22 cellular contexts compared by ENCODE assay signal in the genomic region with DNA sequence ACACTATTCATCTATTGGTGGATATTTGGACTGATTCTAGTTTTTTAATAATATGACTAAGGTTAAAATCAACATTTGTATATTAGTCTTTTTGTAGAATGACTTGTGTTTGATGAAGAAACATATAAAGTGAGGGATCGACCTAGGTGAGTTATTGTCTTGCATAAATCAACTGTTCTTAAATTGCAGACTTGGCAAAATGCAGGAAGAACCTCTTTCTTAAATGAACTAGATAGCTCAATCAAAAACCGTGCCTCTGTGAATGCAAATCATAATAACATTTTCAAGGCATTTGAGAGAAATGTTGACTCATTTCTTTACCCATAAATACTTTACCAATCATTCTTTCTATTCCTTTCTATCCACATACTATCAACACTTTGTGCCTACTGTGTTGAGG.
DNase-seq lines count a peak whose midpoint lies in the region; ATAC-seq, FAIRE-seq and TF ChIP-seq lines count a peak whose summit lies in the region.
"Had no signal": no experiment of that assay in that cellular context is flagged by ENCODE, and none has a peak within 500 bp of the region (broad histone marks: within the 10 kb centered on the region; RNA-seq: fewer than 3 reads in every experiment).

No MANE protein-coding gene starts in this region.

- no peak overlapping the region for H4K91ac ChIP-seq in IMR-90 (ENCODE audit: insufficient read depth, low read depth, low read length)

- no peak overlapping the region for H3K14ac ChIP-seq in IMR-90 (replicated peaks; ENCODE audit: low read depth, low read length)

- H2BK20ac ChIP-seq in IMR-90 (ENCODE audit: low read depth, low read length): no peak overlapping the region

- ATAC-seq in HepG2 (no peak), right lobe of liver (no peak), IMR-90 (ENCODE audit: low read depth) (no peak), Panc1 (no peak), K562 (no peak), GM18505 (IDR thresholded peaks at IDR 0.05; ENCODE audit: unreplicated experiment) (no peak)
- ATAC-seq: CD8-positive, alpha-beta T cell had no signal

- TF ChIP-seq POLR2A in HepG2 (IDR thresholded peaks at IDR 0.05; ENCODE audit: insufficient read depth in 1 of 2, low read depth in 2 of 2, low read length in 2 of 2) (no peak), right lobe of liver (IDR thresholded peaks at IDR 0.05) (no peak), IMR-90 (IDR thresholded peaks at IDR 0.05; ENCODE audit: low read depth, low read length) (no peak), K562 (conservative IDR thresholded peaks at IDR 0.05) (no peak), GM18505 (IDR thresholded peaks at IDR 0.05; ENCODE audit: borderline replicate concordance, extremely low read depth, insufficient read depth, insufficient read length) (no peak)

- H3K9ac ChIP-seq in HepG2 (ENCODE audit: insufficient read depth, low read depth, low read length): no peak overlapping the region
- H3K9ac ChIP-seq in IMR-90 (ENCODE audit: low read depth, low read length): no peak overlapping the region
- no peak overlapping the region for H3K9ac ChIP-seq in K562 (ENCODE audit: insufficient read depth in 1 of 2, low read depth in 2 of 2, low read length in 2 of 2)
- H3K9ac ChIP-seq: BLaER1, GM23248 had no signal

- H3K4me2 ChIP-seq in HepG2 (ENCODE audit: low read depth, low read length): no peak overlapping the region
- H3K4me2 ChIP-seq in IMR-90 (ENCODE audit: low read depth, low read length): no peak overlapping the region
- no peak overlapping the region for H3K4me2 ChIP-seq in K562 (ENCODE audit: insufficient read depth, low read length)
- H3K4me2 ChIP-seq: BLaER1 had no signal

- CTCF ChIA-PET in HepG2 (lab: Yijun Ruan, JAX; ENCODE audit: low intra/inter-chr PET ratio, low total read pairs): no interaction called here
- CTCF ChIA-PET in IMR-90 (lab: Yijun Ruan, JAX): no interaction called here
- CTCF ChIA-PET in Panc1 (lab: Charles Lee): no interaction called here
- CTCF ChIA-PET in K562 (lab: Yijun Ruan, JAX; ENCODE audit: low intra/inter-chr PET ratio): no interaction called here
- CTCF ChIA-PET in MCF 10A (lab: Yijun Ruan, JAX): no interaction called here

- H3K36me3 ChIP-seq in HepG2 (replicated peaks in 1 of 2; ENCODE audit: control insufficient read depth in 1 of 2, insufficient read depth in 2 of 2, low read length in 2 of 2): no peaks in the 10 kb centered on the region
- no peaks in the 10 kb centered on the region for H3K36me3 ChIP-seq in right lobe of liver
- no peaks in the 10 kb centered on the region for H3K36me3 ChIP-seq in IMR-90 (ENCODE audit: control insufficient read depth, insufficient read depth, low read length)
- no peaks in the 10 kb centered on the region for H3K36me3 ChIP-seq in Panc1 (ENCODE audit: control insufficient read depth, insufficient read depth, low read length)
- H3K36me3 ChIP-seq in K562 (ENCODE audit: control insufficient read depth, insufficient read depth, low read length): no peaks in the 10 kb centered on the region
- H3K36me3 ChIP-seq: BLaER1 had no signal

- H3K4me3 ChIP-seq in HepG2 (replicated peaks in 1 of 3; ENCODE audit: insufficient read depth in 1 of 3, low read depth in 2 of 3, low read length in 3 of 3) (no peak overlapping the region), right lobe of liver (no peak overlapping the region), IMR-90 (ENCODE audit: insufficient read depth, low read depth, low read length) (no peak overlapping the region), Panc1 (ENCODE audit: low read depth in 2 of 2, low read length in 2 of 2) (no peak overlapping the region), K562 (no peak overlapping the region)
- H3K4me3 ChIP-seq: BLaER1, GM23248 had no signal

- no peaks in the 10 kb centered on the region for H3K36me3 Mint-ChIP-seq in MCF 10A (ENCODE audit: insufficient read depth, unreplicated experiment)
- H3K36me3 Mint-ChIP-seq: CD4-positive, CD25-positive, alpha-beta regulatory T cell; CD8-positive, alpha-beta T cell had no signal

- WGBS in HepG2 (ENCODE audit: low lambda C conversion rate): 4% methylated on average over 2 of the region's 2 CpGs
- WGBS in right lobe of liver (ENCODE audit: insufficient coverage, low coverage, low lambda C conversion rate, missing lambda C conversion rate): 53% methylated on average over 2 of the region's 2 CpGs
- no CpG with 5 or more reads among the region's 2 CpGs for WGBS in IMR-90 (ENCODE audit: extremely low coverage in 2 of 2, insufficient read length in 1 of 2), 2 experiments
- 0% methylated on average over 2 of the region's 2 CpGs for WGBS in K562 (ENCODE audit: insufficient coverage, low coverage, missing lambda C conversion rate)

- H2AK5ac ChIP-seq in IMR-90 (ENCODE audit: low read depth, low read length): no peak overlapping the region

- no peak overlapping the region for H2BK120ac ChIP-seq in IMR-90 (ENCODE audit: low read depth, low read length)

- DNase-seq in HepG2 (ENCODE audit: low spot score) (no peak), right lobe of liver (no peak), IMR-90 (no peak), Panc1 (ENCODE audit: low read depth, low spot score) (no peak), K562 (ENCODE audit: extremely low read depth in 1 of 4, low spot score in 3 of 4) (no peak), MCF 10A (ENCODE audit: unreplicated experiment) (no peak), HCEC 1CT (no peak)
- DNase-seq: Caco-2; CD4-positive, CD25-positive, alpha-beta regulatory T cell; CD8-positive, alpha-beta T cell; DMS153; DND-41; GM23248; H9; HFFc6 had no signal

- no peak overlapping the region for H3K4me3 Mint-ChIP-seq in MCF 10A (ENCODE audit: unreplicated experiment)
- H3K4me3 Mint-ChIP-seq: B cell; CD4-positive, CD25-positive, alpha-beta regulatory T cell; CD8-positive, alpha-beta T cell; H9; HFFc6 had no signal

- no TSS peak for BruUV-seq in HepG2 (replicated peaks; lab: Mats Ljungman, UMichigan)
- BruUV-seq in IMR-90 (replicated peaks; lab: Mats Ljungman, UMichigan): no TSS peak
- no TSS peak for BruUV-seq in Panc1 (replicated peaks; lab: Mats Ljungman, UMichigan)
- no TSS peak for BruUV-seq in K562 (replicated peaks; lab: Mats Ljungman, UMichigan)
- BruUV-seq in MCF 10A (replicated peaks; lab: Mats Ljungman, UMichigan): no TSS peak

- in situ Hi-C loops in HepG2 (cut with HindIII; ENCODE audit: extremely low pct_ligation_motif_present, low pct_unique_long_range_greater_than_20kb) (no loop called here), IMR-90 (cut with MboI; ENCODE audit: low sequenced_read_pairs) (no loop called here), Panc1 (cut with HindIII; ENCODE audit: low pct_unique_long_range_greater_than_20kb, low sequenced_read_pairs) (no loop called here), K562 (cut with MboI) (no loop called here)

- no peaks in the 10 kb centered on the region for H3K9me3 ChIP-seq in HepG2 (ENCODE audit: low read length)
- H3K9me3 ChIP-seq in right lobe of liver: no peaks in the 10 kb centered on the region
- no peaks in the 10 kb centered on the region for H3K9me3 ChIP-seq in IMR-90 (ENCODE audit: control insufficient read depth, insufficient read depth, low read length)
- H3K9me3 ChIP-seq in Panc1 (ENCODE audit: control insufficient read depth, insufficient read depth, low read depth, low read length): peaks cover 3% of the 10 kb centered on the region; the same call in 1 of the 2 replicates
- no peaks in the 10 kb centered on the region for H3K9me3 ChIP-seq in K562 (replicated peaks; ENCODE audit: control insufficient read depth, insufficient read depth, low read depth, low read length)
- H3K9me3 ChIP-seq: BLaER1, Caco-2 had no signal

- H3K27ac ChIP-seq in HepG2 (ENCODE audit: extremely low read length, insufficient read depth, low read length): no peak overlapping the region
- H3K27ac ChIP-seq in right lobe of liver: no peak overlapping the region
- H3K27ac ChIP-seq in IMR-90 (ENCODE audit: insufficient read depth, low read length): no peak overlapping the region
- H3K27ac ChIP-seq in Panc1 (ENCODE audit: low read length): 0 out of 2 replicates have a peak overlapping the region, but pooled peaks have one; percentile 19
- no peak overlapping the region for H3K27ac ChIP-seq in K562 (ENCODE audit: extremely low read depth, low read depth, low read length)
- H3K27ac ChIP-seq: BLaER1, GM23248 had no signal

- no peaks in the 10 kb centered on the region for H3K79me1 ChIP-seq in IMR-90 (ENCODE audit: low read depth in 1 of 2, low read length in 2 of 2)

- H4K20me1 ChIP-seq in HepG2 (ENCODE audit: insufficient read depth, low read length): no peaks in the 10 kb centered on the region
- H4K20me1 ChIP-seq in IMR-90 (ENCODE audit: insufficient read depth, low read length): no peaks in the 10 kb centered on the region
- H4K20me1 ChIP-seq in K562 (replicated peaks; ENCODE audit: control insufficient read depth, insufficient read depth, low read length): no peaks in the 10 kb centered on the region
- H4K20me1 ChIP-seq: BLaER1 had no signal

- TF ChIP-seq CTCF in HepG2 (CRISPR knock-in tag; IDR thresholded peaks at IDR 0.05): no peak
- no peak for TF ChIP-seq CTCF in right lobe of liver (IDR thresholded peaks at IDR 0.05)
- TF ChIP-seq CTCF in IMR-90 (conservative IDR thresholded peaks at IDR 0.05; ENCODE audit: low read depth, low read length): no peak
- no peak for TF ChIP-seq CTCF in Panc1 (IDR thresholded peaks at IDR 0.05)
- TF ChIP-seq CTCF in K562 (IDR thresholded peaks at IDR 0.05 in 2 of 3, conservative IDR thresholded peaks at IDR 0.05 in 1 of 3; ENCODE audit: insufficient read depth in 2 of 3, low read depth in 1 of 3, low read length in 3 of 3): no peak
- TF ChIP-seq CTCF in MCF 10A (IDR thresholded peaks at IDR 0.05; ENCODE audit: unreplicated experiment): no peak

- H3K79me2 ChIP-seq in HepG2 (ENCODE audit: insufficient read depth, low read length) (no peaks in the 10 kb centered on the region), K562 (ENCODE audit: control insufficient read depth, insufficient read depth, low read length) (no peaks in the 10 kb centered on the region)

- H3K9me1 ChIP-seq in IMR-90 (ENCODE audit: insufficient read depth, low read length): no peaks in the 10 kb centered on the region
- no peaks in the 10 kb centered on the region for H3K9me1 ChIP-seq in K562 (ENCODE audit: control insufficient read depth, insufficient read depth, low read length)

- FAIRE-seq in HepG2 (lab: Jason Lieb, UNC) (no peak), K562 (lab: Jason Lieb, UNC) (no peak)
- FAIRE-seq: G401.6, GM12892, GM19239, H1 had no signal

- intact Hi-C loops in HepG2 (cut with micrococcal nuclease; ENCODE audit: unreplicated experiment) (no loop called here), right lobe of liver (cut with DNase I) (no loop called here), IMR-90 (cut with micrococcal nuclease) (no loop called here), Panc1 (cut with micrococcal nuclease; ENCODE audit: unreplicated experiment) (no loop called here), K562 (cut with micrococcal nuclease) (no loop called here), MCF 10A (cut with micrococcal nuclease) (no loop called here)

- H2AFZ ChIP-seq in HepG2 (ENCODE audit: low read length): no peak overlapping the region
- no peak overlapping the region for H2AFZ ChIP-seq in IMR-90 (replicated peaks; ENCODE audit: low read length, poor library complexity)
- H2AFZ ChIP-seq in K562 (ENCODE audit: low read depth, low read length): no peak overlapping the region
- H2AFZ ChIP-seq: GM23248 had no signal

- H3K4ac ChIP-seq in IMR-90 (ENCODE audit: low read depth, low read length): no peak overlapping the region

- H2BK15ac ChIP-seq in IMR-90 (ENCODE audit: low read depth, low read length): no peak overlapping the region

- H4K8ac ChIP-seq in IMR-90 (ENCODE audit: low read depth in 2 of 2, low read length in 2 of 2): no peak overlapping the region

- H3K27me3 ChIP-seq in HepG2 (ENCODE audit: control insufficient read depth in 1 of 2, insufficient read depth in 2 of 2, low read length in 2 of 2) (no peaks in the 10 kb centered on the region), right lobe of liver (no peaks in the 10 kb centered on the region), IMR-90 (ENCODE audit: control insufficient read depth, insufficient read depth, low read length) (no peaks in the 10 kb centered on the region; the same call in 1 of the 2 replicates), Panc1 (ENCODE audit: control insufficient read depth, insufficient read depth, low read length) (no peaks in the 10 kb centered on the region), K562 (ENCODE audit: control insufficient read depth in 2 of 2, insufficient read depth in 2 of 2, low read length in 2 of 2) (no peaks in the 10 kb centered on the region; a peak in 1 of 5 replicates)
- H3K27me3 ChIP-seq: BLaER1 had no signal

- dilution Hi-C loops in IMR-90 (cut with HindIII; ENCODE audit: low sequenced_read_pairs, unreplicated experiment): loop anchor here (10.0 kb wide), 1 partner anchor 64 kb away; no protein-coding TSS in a partner anchor

- H3K56ac ChIP-seq in IMR-90 (ENCODE audit: extremely low read depth, insufficient read depth, low read length): no peak overlapping the region

- TF ChIP-seq EP300 in HepG2 (IDR thresholded peaks at IDR 0.05; ENCODE audit: low read depth in 2 of 2, low read length in 2 of 2): no peak
- no peak for TF ChIP-seq EP300 in HepG2 (CRISPR knock-in tag; IDR thresholded peaks at IDR 0.05; ENCODE audit: borderline replicate concordance)
- TF ChIP-seq EP300 in K562 (IDR thresholded peaks at IDR 0.05; ENCODE audit: low read length): no peak

- no peak overlapping the region for H3K23ac ChIP-seq in IMR-90 (ENCODE audit: low read depth, low read length)

- H4K5ac ChIP-seq in IMR-90 (ENCODE audit: low read depth, low read length): no peak overlapping the region

- peaks cover 30% of the 10 kb centered on the region for H3K4me1 Mint-ChIP-seq in MCF 10A (ENCODE audit: insufficient read depth, unreplicated experiment)
- H3K4me1 Mint-ChIP-seq: B cell; CD4-positive, CD25-positive, alpha-beta regulatory T cell had no signal

- no peaks in the 10 kb centered on the region for H3K27me3 Mint-ChIP-seq in MCF 10A (ENCODE audit: insufficient read depth, unreplicated experiment)
- H3K27me3 Mint-ChIP-seq: CD4-positive, CD25-positive, alpha-beta regulatory T cell had no signal

- no peak overlapping the region for H3K27ac Mint-ChIP-seq in MCF 10A (ENCODE audit: low read depth, unreplicated experiment)
- H3K27ac Mint-ChIP-seq: B cell; CD4-positive, CD25-positive, alpha-beta regulatory T cell; CD8-positive, alpha-beta T cell; H9; HFFc6 had no signal

- POLR2A ChIA-PET in HepG2 (lab: Yijun Ruan, JAX) (no interaction called here), IMR-90 (lab: Charles Lee; ENCODE audit: unreplicated experiment) (no interaction called here), Panc1 (lab: Charles Lee) (no interaction called here), K562 (lab: Yijun Ruan, JAX) (no interaction called here), MCF 10A (lab: Yijun Ruan, JAX) (no interaction called here)

- no peaks in the 10 kb centered on the region for H3K9me3 Mint-ChIP-seq in MCF 10A (ENCODE audit: unreplicated experiment)
- H3K9me3 Mint-ChIP-seq: CD8-positive, alpha-beta T cell; H9; HFFc6 had no signal

- TF ChIP-seq RAD21 in HepG2 (CRISPR knock-in tag; IDR thresholded peaks at IDR 0.05) (no peak), IMR-90 (IDR thresholded peaks at IDR 0.05; ENCODE audit: low read length) (no peak), K562 (CRISPR knock-in tag; conservative IDR thresholded peaks at IDR 0.05 in 1 of 2, IDR thresholded peaks at IDR 0.05 in 1 of 2) (no peak)

- no peaks in the 10 kb centered on the region for H3K4me1 ChIP-seq in HepG2 (ENCODE audit: insufficient read depth, low read length)
- no peaks in the 10 kb centered on the region for H3K4me1 ChIP-seq in right lobe of liver
- H3K4me1 ChIP-seq in IMR-90 (ENCODE audit: control insufficient read depth, insufficient read depth, low read length): no peaks in the 10 kb centered on the region
- no peaks in the 10 kb centered on the region for H3K4me1 ChIP-seq in Panc1 (ENCODE audit: control insufficient read depth, insufficient read depth, low read length)
- no peaks in the 10 kb centered on the region for H3K4me1 ChIP-seq in K562 (replicated peaks in 1 of 2; ENCODE audit: control insufficient read depth in 2 of 2, insufficient read depth in 2 of 2, low read length in 2 of 2)
- H3K4me1 ChIP-seq: BLaER1, Caco-2 had no signal

- H2AK9ac ChIP-seq in IMR-90 (replicated peaks; ENCODE audit: low read depth, low read length, poor library complexity): no peak overlapping the region

- no peak overlapping the region for H2BK5ac ChIP-seq in IMR-90 (ENCODE audit: low read depth, low read length, poor library complexity, severe bottlenecking)

- H3K18ac ChIP-seq in IMR-90 (ENCODE audit: low read depth, low read length): no peak overlapping the region

Comparison
In these comparisons a context has a peak if more than half of its experiments do, and no peak if none do; other contexts are left out.
1. Of the 241 proteins assayed by ChIP-seq in both HepG2 and K562: peak only in HepG2: MAFF and MAFK; only in K562: MAFG; in both: none; in neither: 238.